Comparison of ENCODE assay signal across 14 cellular contexts in genomic region chr11:64289011-64289564, GRCh38. TPM values are rescaled to one million over a fixed set of nuclear protein-coding genes. Genes with fewer than 3 reads are reported as not detected.
DNase-seq lines count a peak whose midpoint lies in the region; ATAC-seq and TF ChIP-seq lines count a peak whose summit lies in the region.
"Had no signal": no experiment of that assay in that cellular context is flagged by ENCODE, and none has a peak within 500 bp of the region (broad histone marks: within the 10 kb centered on the region; RNA-seq: fewer than 3 reads in every experiment).

No MANE protein-coding gene starts in this region.

- POLR2A ChIA-PET in HEK293 (lab: Yijun Ruan, JAX) (interaction anchor here (0.6 to 1.0 kb wide), 3 partner anchors 14 to 85 kb away, joined by 3 read pairs; no protein-coding TSS in a partner anchor), RWPE1 (lab: Yijun Ruan, JAX; ENCODE audit: low non-redundant PET) (no interaction called here)

- peaks cover 52% of the 10 kb centered on the region for H3K27me3 Mint-ChIP-seq in nephron (ENCODE audit: low read depth)

- H3K4me3 ChIP-seq in HEK293 (ENCODE audit: low read depth, low read length): no peak overlapping the region
- H3K4me3 ChIP-seq: A549, BLaER1 had no signal

- TF ChIP-seq CTCF in HEK293 (tag by site-specific recombination; IDR thresholded peaks at IDR 0.05) (no peak), RWPE1 (conservative IDR thresholded peaks at IDR 0.05; ENCODE audit: low read depth) (no peak), nephron (IDR thresholded peaks at IDR 0.05; ENCODE audit: unreplicated experiment in 3 of 3) (no peak)

- H3K4me1 ChIP-seq in HEK293 (ENCODE audit: control insufficient read depth, insufficient read depth, low read length): no peaks in the 10 kb centered on the region; the same call in 1 of the 2 replicates

- H3K36me3 Mint-ChIP-seq in nephron (ENCODE audit: low read depth): peaks cover 6% of the 10 kb centered on the region

- no peak for DNase-seq in RWPE1 (ENCODE audit: low spot score)
- DNase-seq in posterior vena cava (ENCODE audit: low spot score): peak; percentile 72
- DNase-seq in stimulated activated CD4-positive, alpha-beta T cell treated with anti-CD3 and anti-CD28 coated beads, Interleukin-2, amount 100 ng/mL, for 24 hours: no peak
- DNase-seq: AML-193, DMS53, GF-D8, HCEC 1CT had no signal

- ATAC-seq in GM18873 (IDR thresholded peaks at IDR 0.05; ENCODE audit: low FRiP score, unreplicated experiment) (no peak), HG03095 (IDR thresholded peaks at IDR 0.05; ENCODE audit: unreplicated experiment) (no peak)
- ATAC-seq: A549 had no signal

- no peaks in the 10 kb centered on the region for H3K9me3 ChIP-seq in HEK293 (ENCODE audit: control insufficient read depth, insufficient read depth, low read depth, low read length)
- H3K9me3 ChIP-seq: A549, BLaER1 had no signal

- peaks cover 0 to 24% of the 10 kb centered on the region in 2 experiments; a peak in 1 of 3 replicates for H3K36me3 ChIP-seq in HEK293 (ENCODE audit: control insufficient read depth in 2 of 2, insufficient read depth in 1 of 2, low read length in 2 of 2)

- CTCF ChIA-PET in HEK293 (lab: Yijun Ruan, JAX) (interaction anchor here (0.6 to 1.7 kb wide), 6 partner anchors 8 to 66 kb away, joined by 3 to 11 read pairs (median 6); no protein-coding TSS in a partner anchor), RWPE1 (lab: Yijun Ruan, JAX) (interaction anchor here (0.6 to 2.0 kb wide), 4 partner anchors 10 to 16 kb away, joined by 4 to 12 read pairs (median 4); no protein-coding TSS in a partner anchor)

- intact Hi-C loops in posterior vena cava (cut with DNase I): no loop called here

- peak overlapping the region; percentile 19 to 60 (median 58) for H3K4me3 Mint-ChIP-seq in nephron

- H3K27ac ChIP-seq in HEK293 (ENCODE audit: extremely low read depth, low read depth, low read length) (no peak overlapping the region), RWPE1 (peak overlapping the region; percentile 97; the same call in 1 of the 2 replicates)
- H3K27ac ChIP-seq: A549, BLaER1 had no signal

- no peak overlapping the region for H3K27ac Mint-ChIP-seq in nephron

- peaks cover 12% of the 10 kb centered on the region for H3K4me1 Mint-ChIP-seq in nephron

- H3K9me3 Mint-ChIP-seq in nephron: no peaks in the 10 kb centered on the region

TF ChIP-seq in HEK293, 187 proteins besides CTCF, POLR2A, EP300 and RAD21:
- TF ChIP-seq HIC1 (tag by site-specific recombination; IDR thresholded peaks at IDR 0.05) (peak; percentile 12; the same call in 1 of the 2 replicates), ZNF138 (tag by site-specific recombination; IDR thresholded peaks at IDR 0.05; ENCODE audit: borderline replicate concordance) (no peak)

RNA-seq across cellular contexts. Expression of gene KCNK4, which starts 2.0 kb away (rescaled TPM):
- not detected for total RNA-seq in posterior vena cava
- total RNA-seq: H4 had no signal

RNA-seq across cellular contexts. Expression of gene GPR137, which starts 3.4 kb away (rescaled TPM):
- 10 to 100 TPM; 23.2 to 27.5 TPM for total RNA-seq in posterior vena cava

RNA-seq across cellular contexts. Expression of gene BAD, which starts 4.6 kb away (rescaled TPM):
- 10 to 100 TPM; 49.6 to 57.3 TPM for total RNA-seq in posterior vena cava

RNA-seq across cellular contexts. Expression of gene CATSPERZ, which starts 11.1 kb away (rescaled TPM):
- total RNA-seq in posterior vena cava: 1 to 10 TPM in 1 of 2 donors, not detected in 1; 1.4 TPM
- total RNA-seq: H4 had no signal

RNA-seq across cellular contexts. Expression of gene ESRRA, which starts 16.2 kb away (rescaled TPM):
- total RNA-seq in posterior vena cava: 10 to 100 TPM; 33.5 to 41.2 TPM
